17 cellular contexts compared by ENCODE assay signal in genomic region chr16:54846761-54847160, GRCh38.
A peak's percentile ranks its signal among the peaks of the same experiment; 100 is the strongest.
DNase-seq lines count a peak whose midpoint lies in the region; ATAC-seq and TF ChIP-seq lines count a peak whose summit lies in the region.
"Had no signal": no experiment of that assay in that cellular context is flagged by ENCODE, and none has a peak within 500 bp of the region (broad histone marks: within the 10 kb centered on the region; RNA-seq: fewer than 3 reads in every experiment).

No MANE protein-coding gene starts in this region.

- 0 out of 2 replicates have a peak overlapping the region, but pooled peaks have one; percentile 22 for H2AFZ ChIP-seq in MM.1S (ENCODE audit: low read length)

- intact Hi-C loops in psoas muscle (cut with DNase I): no loop called here

- H3K27me3 Mint-ChIP-seq in nephron progenitor cell (ENCODE audit: low read depth, poor library complexity): peaks cover 7% of the 10 kb centered on the region
- H3K27me3 Mint-ChIP-seq: activated B cell treated with CpG ODN at 0.5 μM for 24 hours had no signal

- DNase-seq in EH (ENCODE audit: low read depth): peak; percentile 11
- DNase-seq in MM.1S: peak; percentile 79
- DNase-seq in choroid plexus epithelial cell (ENCODE audit: low read depth): peak; percentile 4
- DNase-seq in psoas muscle: no peak
- no peak for DNase-seq in nephron progenitor cell
- DNase-seq in Peyer's patch: no peak
- DNase-seq: activated B cell treated with CpG ODN at 0.5 μM for 24 hours; activated CD8-positive, alpha-beta memory T cell treated with anti-CD3 and anti-CD28 coated beads, Interleukin-2, amount 50 U/mL, for 4 hours; activated naive CD4-positive, alpha-beta T cell treated with Interleukin-2 at 50 U/mL for 16 hours; effector CD4-positive, alpha-beta T cell; foreskin melanocyte; HCEC 1CT; ovary; stimulated activated CD4-positive, alpha-beta T cell treated with anti-CD3 and anti-CD28 coated beads, Interleukin-12 subunit alpha, Interleukin-12 subunit beta, amount 100 ng/mL, for 4 hours had no signal

- peaks cover 36% of the 10 kb centered on the region for H3K9me3 Mint-ChIP-seq in nephron progenitor cell

- peaks cover 27% of the 10 kb centered on the region for H3K4me1 Mint-ChIP-seq in nephron progenitor cell
- H3K4me1 Mint-ChIP-seq: activated B cell treated with CpG ODN at 0.5 μM for 24 hours had no signal

- H3K4me1 ChIP-seq in MM.1S (ENCODE audit: low read length) (peaks cover 16% of the 10 kb centered on the region), psoas muscle (no peaks in the 10 kb centered on the region), Peyer's patch (no peaks in the 10 kb centered on the region)

- peak overlapping the region; percentile 23; the same call in 1 of the 2 replicates for H3K4me2 ChIP-seq in MM.1S (ENCODE audit: low read depth, low read length)

- peak in 3 of 4 donors; percentile 45 to 83 (median 72) for ATAC-seq in psoas muscle
- no peak for ATAC-seq in GM21423 (IDR thresholded peaks at IDR 0.05; ENCODE audit: unreplicated experiment)

- H3F3A ChIP-seq in MM.1S (ENCODE audit: insufficient read depth, low read length): peaks cover 11% of the 10 kb centered on the region

- no peak overlapping the region for H3K27ac Mint-ChIP-seq in nephron progenitor cell
- H3K27ac Mint-ChIP-seq: activated B cell treated with CpG ODN at 0.5 μM for 24 hours had no signal

- H3K9ac ChIP-seq in MM.1S (ENCODE audit: low read length): no peak overlapping the region

- H3K27ac ChIP-seq in MM.1S (ENCODE audit: low read length) (peak overlapping the region; percentile 43; the same call in 1 of the 2 replicates), psoas muscle (no peak overlapping the region), Peyer's patch (no peak overlapping the region)
- H3K27ac ChIP-seq: HL-60, ovary had no signal

- H3K36me3 Mint-ChIP-seq in nephron progenitor cell (ENCODE audit: low read depth): peaks cover 8% of the 10 kb centered on the region
- H3K36me3 Mint-ChIP-seq: brain had no signal

- no peak overlapping the region for H3K4me3 ChIP-seq in MM.1S (ENCODE audit: low read length)
- no peak overlapping the region for H3K4me3 ChIP-seq in choroid plexus epithelial cell (ENCODE audit: low read depth, low read length)
- H3K4me3 ChIP-seq in psoas muscle: no peak overlapping the region
- H3K4me3 ChIP-seq in Peyer's patch: no peak overlapping the region
- H3K4me3 ChIP-seq: ovary had no signal

- no peaks in the 10 kb centered on the region for H3K79me2 ChIP-seq in MM.1S (ENCODE audit: low read length)

- H3K4me3 Mint-ChIP-seq in nephron progenitor cell: no peak overlapping the region
- H3K4me3 Mint-ChIP-seq: activated B cell treated with CpG ODN at 0.5 μM for 24 hours, brain had no signal

- H3K27me3 ChIP-seq in MM.1S (replicated peaks; ENCODE audit: insufficient read depth, low read length) (no peaks in the 10 kb centered on the region), psoas muscle (ENCODE audit: insufficient read depth in 3 of 3, low read length in 2 of 3) (no peaks in the 10 kb centered on the region), Peyer's patch (no peaks in the 10 kb centered on the region)
- H3K27me3 ChIP-seq: ovary had no signal

- WGBS in psoas muscle, 3 donors: 42 to 57% (median 45%) methylated on average over 4 of the region's 4 CpGs

- no peaks in the 10 kb centered on the region for H3K36me3 ChIP-seq in MM.1S (replicated peaks; ENCODE audit: insufficient read depth, low read length)
- H3K36me3 ChIP-seq in psoas muscle (ENCODE audit: insufficient read depth in 1 of 2, low read depth in 1 of 2): no peaks in the 10 kb centered on the region
- H3K36me3 ChIP-seq in Peyer's patch: no peaks in the 10 kb centered on the region
- H3K36me3 ChIP-seq: ovary had no signal

- H3K9me2 ChIP-seq in MM.1S (replicated peaks; ENCODE audit: insufficient read depth, low read length): no peaks in the 10 kb centered on the region

- no peak for TF ChIP-seq CTCF in MM.1S (IDR thresholded peaks at IDR 0.05; ENCODE audit: low read length)
- no peak for TF ChIP-seq CTCF in choroid plexus epithelial cell (conservative IDR thresholded peaks at IDR 0.05; ENCODE audit: low read depth, low read length)
- TF ChIP-seq CTCF in psoas muscle (IDR thresholded peaks at IDR 0.05): no peak
- no peak for TF ChIP-seq CTCF in nephron progenitor cell (IDR thresholded peaks at IDR 0.05)
- no peak for TF ChIP-seq CTCF in Peyer's patch (IDR thresholded peaks at IDR 0.05)

- no peak for TF ChIP-seq POLR2A in Peyer's patch (IDR thresholded peaks at IDR 0.05)

- H3K9me3 ChIP-seq in MM.1S (replicated peaks; ENCODE audit: insufficient read depth, low read length): no peaks in the 10 kb centered on the region
- no peaks in the 10 kb centered on the region for H3K9me3 ChIP-seq in psoas muscle
- H3K9me3 ChIP-seq in Peyer's patch: no peaks in the 10 kb centered on the region
- H3K9me3 ChIP-seq: ovary had no signal

- H4K20me1 ChIP-seq in MM.1S (ENCODE audit: insufficient read depth, low read length): no peaks in the 10 kb centered on the region

Comparison
In these comparisons a context has a peak if more than half of its experiments do, and no peak if none do; other contexts are left out.
1. DNase-seq: peak in EH (single experiment), MM.1S (single experiment) and choroid plexus epithelial cell (single experiment); none in psoas muscle (0 of 2), nephron progenitor cell (single experiment) and Peyer's patch (0 of 3).